ENCODE assay signal across 7 cellular contexts in the genomic region with DNA sequence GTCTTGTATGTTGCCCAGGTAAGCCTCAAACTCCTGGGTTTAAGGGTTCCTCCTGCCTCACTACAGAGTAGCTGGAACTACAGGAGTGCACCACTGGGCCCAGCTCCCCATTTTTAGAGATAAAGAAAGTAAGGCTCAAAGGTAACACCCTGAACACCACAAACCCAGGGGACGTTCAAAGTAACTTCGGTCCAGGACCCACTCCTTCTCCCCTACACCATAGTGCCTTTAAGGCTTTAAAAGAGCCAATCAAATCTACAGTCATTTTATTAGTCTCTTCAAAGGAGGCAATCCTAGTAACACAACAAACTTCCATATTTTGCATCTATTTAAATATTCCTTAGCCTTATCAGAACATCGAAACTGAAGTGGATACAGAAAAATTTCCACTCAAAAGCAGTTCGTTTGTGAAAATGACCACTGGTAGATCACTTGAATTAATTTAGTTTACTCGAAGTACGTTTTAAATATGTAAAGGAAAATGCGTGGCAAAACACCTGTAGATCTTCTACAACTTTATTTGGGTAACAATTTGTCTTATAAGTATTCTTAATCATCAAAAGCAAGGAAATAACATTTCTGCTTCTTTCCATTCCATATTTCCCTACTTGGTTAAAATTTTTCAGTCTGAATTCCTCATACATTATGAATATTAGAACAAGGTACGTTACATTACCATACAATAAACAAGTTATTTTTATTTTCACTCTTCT. TPM values are rescaled to one million over a fixed set of nuclear protein-coding genes. Genes with fewer than 3 reads are reported as not detected.
A peak's percentile ranks its signal among the peaks of the same experiment; 100 is the strongest.
DNase-seq lines count a peak whose midpoint lies in the region; ATAC-seq and TF ChIP-seq lines count a peak whose summit lies in the region.

No MANE protein-coding gene starts in this region.

- ATAC-seq in naive thymus-derived CD4-positive, alpha-beta T cell, result no peak
- no peak for ATAC-seq in HG03521 (IDR thresholded peaks at IDR 0.05; ENCODE audit: unreplicated experiment)

- H3K4me2 ChIP-seq in OCI-LY7 (ENCODE audit: low read length), result peak overlapping the region; percentile 96

- intact Hi-C loops in OCI-LY7 (cut with micrococcal nuclease; ENCODE audit: unreplicated experiment), result no loop called here
- intact Hi-C loops in naive thymus-derived CD4-positive, alpha-beta T cell (cut with micrococcal nuclease), result loop anchor here (5.0 to 10.0 kb wide), 7 partner anchors 123 to 1437 kb away; a partner anchor contains a TSS

- peaks cover 66% of the 10 kb centered on the region for H3K79me2 ChIP-seq in OCI-LY7 (ENCODE audit: insufficient read depth, low read depth, low read length)

- peaks cover 0 to 2% (median 0%) of the 10 kb centered on the region in 11 donors for H3K9me3 Mint-ChIP-seq in naive thymus-derived CD4-positive, alpha-beta T cell

- no peaks in the 10 kb centered on the region for H3K9me2 ChIP-seq in OCI-LY7 (ENCODE audit: insufficient read depth, low read length)

- H3K4me3 ChIP-seq in GM12865 (ENCODE audit: low read depth, low read length), result peak overlapping the region; percentile 97
- H3K4me3 ChIP-seq in OCI-LY7 (ENCODE audit: low read depth, low read length, poor library complexity, severe bottlenecking), result peak overlapping the region; percentile 90
- peak overlapping the region; percentile 97 for H3K4me3 ChIP-seq in coronary artery
- H3K4me3 ChIP-seq in naive thymus-derived CD4-positive, alpha-beta T cell (ENCODE audit: low read length), result peak overlapping the region; percentile 63

- BruUV-seq in OCI-LY7 (replicated peaks; lab: Mats Ljungman, UMichigan), result no TSS peak

- H3K4me1 ChIP-seq in OCI-LY7 (ENCODE audit: insufficient read depth, low read length, poor library complexity, severe bottlenecking), result peaks cover 54% of the 10 kb centered on the region
- peaks cover 24 to 27% of the 10 kb centered on the region in 2 donors for H3K4me1 ChIP-seq in naive thymus-derived CD4-positive, alpha-beta T cell (ENCODE audit: control insufficient read depth in 2 of 2, insufficient read depth in 2 of 2, low read length in 2 of 2)

- peaks cover 51 to 71% (median 60%) of the 10 kb centered on the region in 7 donors for H3K4me1 Mint-ChIP-seq in naive thymus-derived CD4-positive, alpha-beta T cell

- peaks cover 0 to 2% (median 0%) of the 10 kb centered on the region in 5 donors for H3K36me3 Mint-ChIP-seq in naive thymus-derived CD4-positive, alpha-beta T cell

- H3K4me3 Mint-ChIP-seq in naive thymus-derived CD4-positive, alpha-beta T cell, result peak overlapping the region; percentile 68 to 99 (median 92)

- H2AFZ ChIP-seq in OCI-LY7 (ENCODE audit: low read length), result peak overlapping the region; percentile 9; the same call in 1 of the 2 replicates

- peak; percentile 48 for DNase-seq in GM12865 (ENCODE audit: low read depth)
- peak; percentile 51 for DNase-seq in OCI-LY7 (ENCODE audit: low spot score)
- no peak for DNase-seq in coronary artery (ENCODE audit: low spot score)
- peak in 1 of 9 donors; percentile 16 for DNase-seq in naive thymus-derived CD4-positive, alpha-beta T cell
- no peak for DNase-seq in HuH-7.5 (ENCODE audit: low spot score)
- DNase-seq in hypothalamus (lab: John Stamatoyannopoulos, UW), result no peak

- H3K27ac ChIP-seq in OCI-LY7 (ENCODE audit: low read depth, low read length, poor library complexity, severe bottlenecking), result peak overlapping the region; percentile 94
- H3K27ac ChIP-seq in coronary artery, result peak overlapping the region; percentile 99 to 100
- peak overlapping the region; percentile 95 for H3K27ac ChIP-seq in naive thymus-derived CD4-positive, alpha-beta T cell (ENCODE audit: low read depth, low read length)

- peak overlapping the region; percentile 74 to 94 (median 90) for H3K27ac Mint-ChIP-seq in naive thymus-derived CD4-positive, alpha-beta T cell

- no peak for TF ChIP-seq CTCF in GM12865 (IDR thresholded peaks at IDR 0.05; ENCODE audit: insufficient read depth, low read depth, low read length, missing control alignments)
- no peak for TF ChIP-seq CTCF in OCI-LY7 (conservative IDR thresholded peaks at IDR 0.05; ENCODE audit: low read length)
- TF ChIP-seq CTCF in coronary artery (IDR thresholded peaks at IDR 0.05), result no peak

- CTCF ChIA-PET in OCI-LY7 (lab: Charles Lee; ENCODE audit: unreplicated experiment), result no interaction called here
- CTCF ChIA-PET in naive thymus-derived CD4-positive, alpha-beta T cell (lab: Charles Lee), result interaction anchor here (0.5 to 1.5 kb wide), 5 partner anchors 9 to 987 kb away, joined by 3 to 6 read pairs (median 4); no protein-coding TSS in a partner anchor

- POLR2A ChIA-PET in OCI-LY7 (lab: Charles Lee), result interaction anchor here (0.6 to 1.6 kb wide), 8 partner anchors 10 to 679 kb away, joined by 3 to 6 read pairs (median 4); a partner anchor contains a TSS
- POLR2A ChIA-PET in naive thymus-derived CD4-positive, alpha-beta T cell (lab: Charles Lee), result interaction anchor here (1.0 kb wide), 1 partner anchor 111 kb away, joined by 3 read pairs; a partner anchor contains a TSS

- no peaks in the 10 kb centered on the region for H3K27me3 ChIP-seq in naive thymus-derived CD4-positive, alpha-beta T cell (ENCODE audit: control insufficient read depth in 2 of 2, insufficient read depth in 2 of 2, low read length in 2 of 2)

- no peaks in the 10 kb centered on the region for H3K36me3 ChIP-seq in OCI-LY7 (ENCODE audit: insufficient read depth, low read length)
- no peaks in the 10 kb centered on the region for H3K36me3 ChIP-seq in naive thymus-derived CD4-positive, alpha-beta T cell (ENCODE audit: control insufficient read depth in 2 of 3, insufficient read depth in 3 of 3, low read length in 3 of 3)

- H4K20me1 ChIP-seq in OCI-LY7 (ENCODE audit: insufficient read depth, low read length), result no peaks in the 10 kb centered on the region

- H3K27me3 Mint-ChIP-seq in naive thymus-derived CD4-positive, alpha-beta T cell, result no peaks in the 10 kb centered on the region

- no peaks in the 10 kb centered on the region for H3K9me3 ChIP-seq in OCI-LY7 (ENCODE audit: low read length)
- no peaks in the 10 kb centered on the region for H3K9me3 ChIP-seq in naive thymus-derived CD4-positive, alpha-beta T cell (ENCODE audit: control insufficient read depth in 2 of 3, low read length in 3 of 3)

RNA-seq across cellular contexts. Expression of a gene that starts 1.8 kb away (rescaled TPM):
- total RNA-seq in OCI-LY7 (2014; rRNA removed; shearing (Covaris generic)), result 30.7 and 32.8 TPM in 2 replicates
- total RNA-seq in OCI-LY7 (2022), result 46.6 and 49.9 TPM in 2 replicates
- 10 to 100 TPM; 39.7 to 50.7 (median 43.6) TPM for total RNA-seq in naive thymus-derived CD4-positive, alpha-beta T cell
- 10 to 100 TPM; 18.5 to 19.2 TPM for polyA plus RNA-seq in naive thymus-derived CD4-positive, alpha-beta T cell

Comparison
In these comparisons a context has a peak if more than half of its experiments do, and no peak if none do; other contexts are left out.
1. DNase-seq: peak in GM12865 (single experiment) and OCI-LY7 (single experiment); none in coronary artery (single experiment), HuH-7.5 (single experiment) and hypothalamus (0 of 51).
2. Peak in every context shown above with its lines, with median percentiles within 50 percentile points of each other: H3K4me3 ChIP-seq and H3K27ac ChIP-seq.